9 cellular contexts compared by ENCODE assay signal in genomic region chr11:83371489-83371888, GRCh38.
"Had no signal": no experiment of that assay in that cellular context is flagged by ENCODE, and none has a peak within 500 bp of the region (broad histone marks: within the 10 kb centered on the region; RNA-seq: fewer than 3 reads in every experiment).

No MANE protein-coding gene starts in this region.

- DNase-seq: GM23248, GOT3, H7, HFFc6, KBM-7 had no signal

- H3K4me3 ChIP-seq: GM23248, HAP-1 had no signal

- H3K27ac ChIP-seq: GM23248, HL-60 had no signal

- H3K9me3 ChIP-seq: HAP-1 had no signal

- ATAC-seq: HCT116, HepG2 had no signal

- H3K4me1 ChIP-seq: HAP-1 had no signal

- H3K36me3 ChIP-seq: HAP-1 had no signal
